ENCODE assay signal across 8 cellular contexts in genomic region chr20:41138217-41138526, GRCh38. TPM values are rescaled to one million over a fixed set of nuclear protein-coding genes. Genes with fewer than 3 reads are reported as not detected.
A peak's percentile ranks its signal among the peaks of the same experiment; 100 is the strongest.
DNase-seq lines count a peak whose midpoint lies in the region; TF ChIP-seq lines count a peak whose summit lies in the region.

No MANE protein-coding gene starts in this region.

- DNase-seq in mammary epithelial cell (no peak), T1000 (lab: John Stamatoyannopoulos, UW) (no peak), AML-193 (lab: John Stamatoyannopoulos, UW) (no peak), nucleus accumbens (lab: John Stamatoyannopoulos, UW) (no peak), NCI-H1048 (lab: John Stamatoyannopoulos, UW) (no peak)

- peaks cover 11% of the 10 kb centered on the region for H3K27me3 ChIP-seq in HUES64 (ENCODE audit: insufficient read depth, low read length)
- no peaks in the 10 kb centered on the region for H3K27me3 ChIP-seq in mammary epithelial cell (ENCODE audit: insufficient read depth, low read length)

- CTCF ChIA-PET in mammary epithelial cell (lab: Charles Lee; ENCODE audit: low non-redundant PET), result no interaction called here

- peak overlapping the region; percentile 88 for H3K4me2 ChIP-seq in mammary epithelial cell (ENCODE audit: insufficient read depth, low read depth, low read length)

- H3K4me1 ChIP-seq in HUES64 (ENCODE audit: insufficient read depth, low read length) (peaks cover 50% of the 10 kb centered on the region), mammary epithelial cell (ENCODE audit: insufficient read depth, low read length) (peaks cover 55% of the 10 kb centered on the region), mesodermal cell (ENCODE audit: control insufficient read depth, insufficient read depth, low read length, poor library complexity, severe bottlenecking) (peaks cover 42% of the 10 kb centered on the region)

- intact Hi-C loops in mammary epithelial cell (cut with micrococcal nuclease), result loop anchor here (1.0 kb wide), 1 partner anchor 35 kb away; no protein-coding TSS in a partner anchor

- H3K27ac ChIP-seq in 22Rv1 (peak overlapping the region; percentile 84), HUES64 (ENCODE audit: low read depth, low read length) (peak overlapping the region; percentile 95), mammary epithelial cell (ENCODE audit: insufficient read depth, low read depth, low read length) (peak overlapping the region; percentile 55), mesodermal cell (ENCODE audit: low read depth, low read length, severe bottlenecking) (peak overlapping the region; percentile 96)

- H3K79me2 ChIP-seq in mammary epithelial cell (ENCODE audit: insufficient read depth, low read length), result peaks cover 59% of the 10 kb centered on the region

- H3K36me3 ChIP-seq in HUES64 (ENCODE audit: insufficient read depth, low read length) (peaks cover 14% of the 10 kb centered on the region; the same call in 1 of the 2 replicates), mammary epithelial cell (ENCODE audit: insufficient read depth, low read length) (no peaks in the 10 kb centered on the region), mesodermal cell (ENCODE audit: control insufficient read depth, insufficient read depth, low read length) (peaks cover 27% of the 10 kb centered on the region)

- TF ChIP-seq CTCF in 22Rv1 (IDR thresholded peaks at IDR 0.05) (no peak), mammary epithelial cell (conservative IDR thresholded peaks at IDR 0.05 in 1 of 2, IDR thresholded peaks at IDR 0.05 in 1 of 2; ENCODE audit: extremely low read depth in 1 of 2, insufficient read depth in 1 of 2, low read depth in 1 of 2, low read length in 2 of 2) (no peak)

- BruUV-seq in mammary epithelial cell (replicated peaks; lab: Mats Ljungman, UMichigan), result no TSS peak

- in situ Hi-C loops in mammary epithelial cell (cut with MboI; ENCODE audit: low sequenced_read_pairs in 2 of 2), result no loop called here

- dilution Hi-C loops in mammary epithelial cell (cut with HindIII; ENCODE audit: low sequenced_read_pairs), result no loop called here

- under 1% methylated on average over 4 of the region's 4 CpGs for WGBS in HUES64
- 0% methylated on average over 3 of the region's 4 CpGs for WGBS in mammary epithelial cell (ENCODE audit: low coverage, missing lambda C conversion rate)
- WGBS in mesodermal cell (ENCODE audit: insufficient coverage in 2 of 2), 2 experiments, result 0 to 4% methylated on average over 4 of the region's 4 CpGs

- no peaks in the 10 kb centered on the region for H4K20me1 ChIP-seq in mammary epithelial cell (ENCODE audit: insufficient read depth, low read length)

- H3K4me3 ChIP-seq in HUES64 (ENCODE audit: low read length) (peak overlapping the region; percentile 94), mammary epithelial cell (replicated peaks in 1 of 3; ENCODE audit: insufficient read depth in 1 of 3, low read depth in 2 of 3, low read length in 3 of 3) (peak overlapping the region; percentile 60 to 83 (median 71)), mesodermal cell (ENCODE audit: extremely low read depth, insufficient read depth, low read length, poor library complexity, severe bottlenecking) (peak overlapping the region; percentile 81)

- H3K9ac ChIP-seq in HUES64 (ENCODE audit: low read depth, low read length) (peak overlapping the region; percentile 98), mammary epithelial cell (ENCODE audit: insufficient read depth, low read length) (peak overlapping the region; percentile 73)

- H3K9me3 ChIP-seq in HUES64 (ENCODE audit: insufficient read depth, low read depth, low read length), result no peaks in the 10 kb centered on the region
- H3K9me3 ChIP-seq in mammary epithelial cell (replicated peaks; ENCODE audit: insufficient read depth, low read length), result no peaks in the 10 kb centered on the region
- no peaks in the 10 kb centered on the region for H3K9me3 ChIP-seq in mesodermal cell (ENCODE audit: control insufficient read depth, low read length)

- peak overlapping the region; percentile 87 for H2AFZ ChIP-seq in mammary epithelial cell (ENCODE audit: low read depth, low read length)

RNA-seq across cellular contexts. Expression of gene PLCG1, which starts 0.8 kb away (rescaled TPM):
- polyA plus RNA-seq in HUES64 (2013, experiment 1 of 2), result 94.4 TPM
- polyA plus RNA-seq in HUES64 (2013, experiment 2 of 2), result 119 TPM
- total RNA-seq in mammary epithelial cell, result 10 to 100 TPM; 74.3 to 75.8 TPM
- 34.9 TPM for polyA plus RNA-seq in mammary epithelial cell
- polyA minus RNA-seq in mammary epithelial cell, result 170 TPM
- 158 TPM for polyA plus RNA-seq in mesodermal cell (2013, experiment 1 of 2)
- polyA plus RNA-seq in mesodermal cell (2013, experiment 2 of 2), result 125 TPM
